Comparison of ENCODE assay signal across 1 cellular context in genomic region chr1:19799877-19800804, GRCh38.
TF ChIP-seq lines count a peak whose summit lies in the region.

Gene TMCO4 (minus strand): TSS chr1:19799916. CDS start chr1:19780758, 19,158 bp downstream.

TF ChIP-seq in HepG2, 621 proteins besides CTCF, POLR2A, EP300 and RAD21 (continued from another document and continues in another):
- TF ChIP-seq SNAPC4 (CRISPR knock-in tag; IDR thresholded peaks at IDR 0.05) (no peak), ZSCAN31 (CRISPR knock-in tag; IDR thresholded peaks at IDR 0.05; ENCODE audit: low read depth) (peak; percentile 58; the same call in 1 of the 2 replicates), ZNF44 (CRISPR knock-in tag; IDR thresholded peaks at IDR 0.05) (no peak), ZHX2 (IDR thresholded peaks at IDR 0.05; ENCODE audit: low read depth) (no peak), ZHX2 (CRISPR knock-in tag; IDR thresholded peaks at IDR 0.05; ENCODE audit: borderline replicate concordance) (0 out of 2 replicates have a peak, but pooled peaks have one; percentile 54), ZNF768 (CRISPR knock-in tag; IDR thresholded peaks at IDR 0.05) (peak; percentile 35; the same call in 1 of the 2 replicates), GRHL1 (CRISPR knock-in tag; conservative IDR thresholded peaks at IDR 0.05) (no peak), FOXA1 (IDR thresholded peaks at IDR 0.05) (no peak), FOXA1 (CRISPR knock-in tag; IDR thresholded peaks at IDR 0.05) (peak; percentile 55), ZBTB10 (CRISPR knock-in tag; IDR thresholded peaks at IDR 0.05; ENCODE audit: borderline replicate concordance) (0 out of 2 replicates have a peak, but pooled peaks have one; percentile 37), PHF8 (CRISPR knock-in tag; IDR thresholded peaks at IDR 0.05) (peak; percentile 66), SATB2 (CRISPR knock-in tag; IDR thresholded peaks at IDR 0.05) (0 out of 2 replicates have a peak, but pooled peaks have one; percentile 39), MYC (CRISPR knock-in tag; IDR thresholded peaks at IDR 0.05; ENCODE audit: borderline replicate concordance) (peak; percentile 5; the same call in 1 of the 2 replicates), ELF1 (CRISPR knock-in tag; IDR thresholded peaks at IDR 0.05) (peak; percentile 23; the same call in 1 of the 2 replicates), DDIT3 (CRISPR knock-in tag; IDR thresholded peaks at IDR 0.05) (no peak), CREB3 (CRISPR knock-in tag; IDR thresholded peaks at IDR 0.05) (0 out of 2 replicates have a peak, but pooled peaks have one; percentile 61), GABPA (IDR thresholded peaks at IDR 0.05; ENCODE audit: low read depth, low read length) (no peak), GABPA (CRISPR knock-in tag; IDR thresholded peaks at IDR 0.05; ENCODE audit: low read depth) (no peak), NKX3-1 (CRISPR knock-in tag; IDR thresholded peaks at IDR 0.05) (peak; percentile 54; the same call in 1 of the 2 replicates), RFXAP (CRISPR knock-in tag; IDR thresholded peaks at IDR 0.05; ENCODE audit: borderline replicate concordance) (0 out of 2 replicates have a peak, but pooled peaks have one; percentile 10), ZGPAT (CRISPR knock-in tag; IDR thresholded peaks at IDR 0.05) (peak; percentile 29; the same call in 1 of the 2 replicates), ZNF615 (CRISPR knock-in tag; IDR thresholded peaks at IDR 0.05; ENCODE audit: borderline replicate concordance) (no peak), ZNF773 (CRISPR knock-in tag; IDR thresholded peaks at IDR 0.05; ENCODE audit: borderline replicate concordance) (0 out of 2 replicates have a peak, but pooled peaks have one; percentile 26), MTF1 (CRISPR knock-in tag; IDR thresholded peaks at IDR 0.05) (peak; percentile 60; the same call in 1 of the 2 replicates), ZKSCAN1 (IDR thresholded peaks at IDR 0.05; ENCODE audit: low read length) (peak; percentile 85), NAIF1 (CRISPR knock-in tag; IDR thresholded peaks at IDR 0.05; ENCODE audit: borderline replicate concordance) (0 out of 2 replicates have a peak, but pooled peaks have one; percentile 47), SPEN (CRISPR knock-in tag; IDR thresholded peaks at IDR 0.05; ENCODE audit: low read depth) (peak; percentile 42; the same call in 1 of the 2 replicates), ZNF362 (CRISPR knock-in tag; IDR thresholded peaks at IDR 0.05; ENCODE audit: borderline replicate concordance) (0 out of 2 replicates have a peak, but pooled peaks have one; percentile 41), FOXA3 (CRISPR knock-in tag; IDR thresholded peaks at IDR 0.05) (peak; percentile 10; the same call in 1 of the 2 replicates), ZNF777 (CRISPR knock-in tag; IDR thresholded peaks at IDR 0.05) (no peak), TARDBP (CRISPR knock-in tag; IDR thresholded peaks at IDR 0.05) (no peak), MLLT10 (CRISPR knock-in tag; IDR thresholded peaks at IDR 0.05) (no peak)
